ENCODE assay signal across 10 cellular contexts in genomic region chr4:163111588-163111987, GRCh38. TPM values are rescaled to one million over a fixed set of nuclear protein-coding genes. Genes with fewer than 3 reads are reported as not detected.
DNase-seq lines count a peak whose midpoint lies in the region; ATAC-seq and TF ChIP-seq lines count a peak whose summit lies in the region.
"Had no signal": no experiment of that assay in that cellular context is flagged by ENCODE, and none has a peak within 500 bp of the region (broad histone marks: within the 10 kb centered on the region; RNA-seq: fewer than 3 reads in every experiment).

No MANE protein-coding gene starts in this region.

- no peak overlapping the region for H3K4me3 Mint-ChIP-seq in osteocyte (ENCODE audit: unreplicated experiment)
- no peak overlapping the region for H3K4me3 Mint-ChIP-seq in activated naive CD8-positive, alpha-beta T cell treated with anti-CD3 and anti-CD28 coated beads for 36 hours
- H3K4me3 Mint-ChIP-seq: dendritic cell treated with granulocyte-macrophage colony-stimulating factor and Interleukin-4, amounts not matched to agents 40 ng/mL and 50 ng/mL, for 4 days had no signal

- H3K27ac Mint-ChIP-seq in osteocyte (ENCODE audit: unreplicated experiment), result no peak overlapping the region
- no peak overlapping the region for H3K27ac Mint-ChIP-seq in activated naive CD8-positive, alpha-beta T cell treated with anti-CD3 and anti-CD28 coated beads for 36 hours
- H3K27ac Mint-ChIP-seq: dendritic cell treated with granulocyte-macrophage colony-stimulating factor and Interleukin-4, amounts not matched to agents 40 ng/mL and 50 ng/mL, for 4 days had no signal

- no peaks in the 10 kb centered on the region for H3K9me3 Mint-ChIP-seq in osteocyte (ENCODE audit: unreplicated experiment)
- no peaks in the 10 kb centered on the region for H3K9me3 Mint-ChIP-seq in activated naive CD8-positive, alpha-beta T cell treated with anti-CD3 and anti-CD28 coated beads for 36 hours
- H3K9me3 Mint-ChIP-seq: dendritic cell treated with granulocyte-macrophage colony-stimulating factor and Interleukin-4, amounts not matched to agents 40 ng/mL and 50 ng/mL, for 4 days had no signal

- DNase-seq in RKO (ENCODE audit: low spot score) (peak; percentile 16), fibroblast of peridontal ligament (ENCODE audit: extremely low read depth) (peak; percentile 29), osteocyte (ENCODE audit: extremely low spot score, unreplicated experiment) (no peak), omental fat pad (ENCODE audit: low spot score) (no peak), GM19240 (ENCODE audit: insufficient read length, low spot score) (no peak), NCI-H446 treated with DMSO at 0.1 percent for 48 hours (lab: John Stamatoyannopoulos, UW) (no peak)
- no peak for DNase-seq in activated naive CD8-positive, alpha-beta T cell treated with anti-CD3 and anti-CD28 coated beads for 36 hours
- DNase-seq: NCI-H2081 had no signal

- TF ChIP-seq CTCF in GM12873 (IDR thresholded peaks at IDR 0.05; ENCODE audit: insufficient read depth, low read depth, low read length, missing control alignments) (peak; percentile 12), osteocyte (IDR thresholded peaks at IDR 0.05) (peak; percentile 21), omental fat pad (IDR thresholded peaks at IDR 0.05) (no peak)

- H3K36me3 Mint-ChIP-seq in osteocyte (ENCODE audit: unreplicated experiment), result no peaks in the 10 kb centered on the region
- peaks cover 26% of the 10 kb centered on the region for H3K36me3 Mint-ChIP-seq in activated naive CD8-positive, alpha-beta T cell treated with anti-CD3 and anti-CD28 coated beads for 36 hours

- ATAC-seq in omental fat pad (ENCODE audit: low FRiP score), result no peak

- H3K27me3 Mint-ChIP-seq in osteocyte (ENCODE audit: unreplicated experiment), result no peaks in the 10 kb centered on the region
- H3K27me3 Mint-ChIP-seq in activated naive CD8-positive, alpha-beta T cell treated with anti-CD3 and anti-CD28 coated beads for 36 hours, result no peaks in the 10 kb centered on the region
- H3K27me3 Mint-ChIP-seq: dendritic cell treated with granulocyte-macrophage colony-stimulating factor and Interleukin-4, amounts not matched to agents 40 ng/mL and 50 ng/mL, for 4 days had no signal

- H3K4me1 Mint-ChIP-seq in osteocyte (ENCODE audit: unreplicated experiment), result no peaks in the 10 kb centered on the region
- peaks cover 5% of the 10 kb centered on the region for H3K4me1 Mint-ChIP-seq in activated naive CD8-positive, alpha-beta T cell treated with anti-CD3 and anti-CD28 coated beads for 36 hours

RNA-seq across cellular contexts. Expression of gene NAF1, which starts 55.1 kb away (rescaled TPM):
- 18.1 and 18.5 TPM in 2 replicates for total RNA-seq in osteocyte
- total RNA-seq in activated naive CD8-positive, alpha-beta T cell treated with anti-CD3 and anti-CD28 coated beads for 36 hours, result 10 to 100 TPM; 34.3 to 34.8 TPM
- total RNA-seq in omental fat pad, result 10 to 100 TPM; 18.8 to 73.4 (median 30.4) TPM

Comparison
In these comparisons a context has a peak if more than half of its experiments do, and no peak if none do; other contexts are left out.
1. CTCF ChIP-seq: peak in GM12873 (single experiment) and osteocyte (single experiment); none in omental fat pad (0 of 3).
2. DNase-seq: peak in RKO (single experiment) and fibroblast of peridontal ligament (single experiment); none in osteocyte (single experiment), activated naive CD8-positive, alpha-beta T cell treated with anti-CD3 and anti-CD28 coated beads for 36 hours (single experiment), omental fat pad (single experiment), GM19240 (single experiment) and NCI-H446 treated with DMSO at 0.1 percent for 48 hours (single experiment).